ENCODE assay signal across 1 cellular context in genomic region chr1:219941179-219942118, GRCh38.
TF ChIP-seq lines count a peak whose summit lies in the region.

No MANE protein-coding gene starts in this region.

TF ChIP-seq in HEK293, 187 proteins besides CTCF, POLR2A, EP300 and RAD21 (continued from another document):
- TF ChIP-seq ZNF366 (tag by site-specific recombination; conservative IDR thresholded peaks at IDR 0.05) = peak; percentile 87
- no peak for TF ChIP-seq ZNF138 (tag by site-specific recombination; IDR thresholded peaks at IDR 0.05; ENCODE audit: borderline replicate concordance)
